8 cellular contexts compared by ENCODE assay signal in the genomic region with DNA sequence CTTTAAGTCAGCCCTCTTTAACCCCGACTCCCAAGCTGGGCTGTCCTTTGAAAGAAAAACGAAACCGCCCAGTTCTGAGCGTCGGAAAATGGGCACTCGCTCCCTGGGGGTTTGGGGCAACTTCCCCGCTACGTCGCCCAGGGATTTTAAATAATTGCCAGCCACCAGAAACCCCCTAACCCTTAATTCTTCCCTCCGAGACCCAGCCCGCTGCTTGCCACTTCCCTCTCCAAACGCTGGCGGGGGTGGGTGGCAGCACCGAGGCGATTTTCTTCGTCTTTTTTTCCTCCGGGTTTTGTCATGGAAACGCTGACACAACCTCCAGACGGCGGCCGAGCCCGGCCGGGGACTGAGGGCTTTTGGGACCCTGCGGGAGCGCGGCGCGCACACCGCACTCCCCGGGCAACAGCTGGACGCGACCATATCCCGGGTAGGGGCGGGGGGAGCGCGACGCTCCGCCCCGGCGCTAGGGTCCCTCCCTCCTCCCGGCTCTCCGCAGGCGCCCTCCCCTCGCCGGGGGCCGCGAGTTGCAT. TPM values are rescaled to one million over a fixed set of nuclear protein-coding genes. Genes with fewer than 3 reads are reported as not detected.
DNase-seq lines count a peak whose midpoint lies in the region; ATAC-seq and TF ChIP-seq lines count a peak whose summit lies in the region.

Gene CHST11 (plus strand): TSS at position 532 of the 533 bp plus-strand sequence.

- peaks cover 18% of the 10 kb centered on the region for H3K4me1 Mint-ChIP-seq in activated T-helper 17 cell treated with anti-CD3 and anti-CD28 coated beads, Interleukin-2, amount 50 U/mL, for 72 hours
- peaks cover 19 to 47% (median 36%) of the 10 kb centered on the region in 7 donors for H3K4me1 Mint-ChIP-seq in naive thymus-derived CD4-positive, alpha-beta T cell
- peaks cover 20 to 49% of the 10 kb centered on the region in 2 donors for H3K4me1 Mint-ChIP-seq in stimulated activated naive B cell treated with anti-CD40 and anti-IgM and Interleukin-4, amounts not matched to agents 10 μg/mL and 1 μg/mL and 100 μg/mL, for 72 hours

- peak; percentile 74 for DNase-seq in DMS114 treated with DMSO at 0.1 percent for 48 hours (lab: John Stamatoyannopoulos, UW; ENCODE audit: unreplicated experiment)
- peak; percentile 93 for DNase-seq in KG1 (lab: John Stamatoyannopoulos, UW)
- peak; percentile 93 for DNase-seq in RWPE1 (ENCODE audit: low spot score)
- DNase-seq in fibroblast of peridontal ligament (ENCODE audit: extremely low read depth), result peak; percentile 82
- DNase-seq in naive thymus-derived CD4-positive, alpha-beta T cell, result peak in 8 of 9 donors; percentile 33 to 84 (median 60)
- peak; percentile 84 for DNase-seq in stimulated activated naive B cell treated with anti-CD40 and anti-IgM and Interleukin-4, amounts not matched to agents 10 μg/mL and 1 μg/mL and 100 μg/mL, for 72 hours

- TF ChIP-seq CTCF in RWPE1 (conservative IDR thresholded peaks at IDR 0.05; ENCODE audit: low read depth), result no peak

- H3K27me3 Mint-ChIP-seq in activated T-helper 17 cell treated with anti-CD3 and anti-CD28 coated beads, Interleukin-2, amount 50 U/mL, for 72 hours, result no peaks in the 10 kb centered on the region
- peaks cover 0 to 7% (median 0%) of the 10 kb centered on the region in 5 donors for H3K27me3 Mint-ChIP-seq in naive thymus-derived CD4-positive, alpha-beta T cell
- H3K27me3 Mint-ChIP-seq in stimulated activated naive B cell treated with anti-CD40 and anti-IgM and Interleukin-4, amounts not matched to agents 10 μg/mL and 1 μg/mL and 100 μg/mL, for 72 hours, result no peaks in the 10 kb centered on the region

- H3K27me3 ChIP-seq in naive thymus-derived CD4-positive, alpha-beta T cell (ENCODE audit: control insufficient read depth in 2 of 2, insufficient read depth in 2 of 2, low read length in 2 of 2), result no peaks in the 10 kb centered on the region

- intact Hi-C loops in naive thymus-derived CD4-positive, alpha-beta T cell (cut with micrococcal nuclease), result loop anchor here (1.0 to 10.0 kb wide), 21 partner anchors 38 to 651 kb away; partner anchors contain the start of genes EID3 (in 1 of the 2), HCFC2 (in 1 of the 2), SLC41A2 (in 1 of the 2) and TXNRD1 (in 1 of the 2)

- no peaks in the 10 kb centered on the region for H3K9me3 Mint-ChIP-seq in activated T-helper 17 cell treated with anti-CD3 and anti-CD28 coated beads, Interleukin-2, amount 50 U/mL, for 72 hours
- peaks cover 0 to 3% (median 0%) of the 10 kb centered on the region in 11 donors for H3K9me3 Mint-ChIP-seq in naive thymus-derived CD4-positive, alpha-beta T cell
- H3K9me3 Mint-ChIP-seq in stimulated activated naive B cell treated with anti-CD40 and anti-IgM and Interleukin-4, amounts not matched to agents 10 μg/mL and 1 μg/mL and 100 μg/mL, for 72 hours, result no peaks in the 10 kb centered on the region

- peaks cover 25% of the 10 kb centered on the region in 2 donors for H3K4me1 ChIP-seq in naive thymus-derived CD4-positive, alpha-beta T cell (ENCODE audit: control insufficient read depth in 2 of 2, insufficient read depth in 2 of 2, low read length in 2 of 2)

- CTCF ChIA-PET in RWPE1 (lab: Yijun Ruan, JAX), result interaction anchor here (0.7 to 1.0 kb wide), 2 partner anchors 42 to 75 kb away, joined by 4 read pairs; no protein-coding TSS in a partner anchor
- CTCF ChIA-PET in naive thymus-derived CD4-positive, alpha-beta T cell (lab: Charles Lee), result interaction anchor here (1.0 to 1.4 kb wide), 5 partner anchors 19 to 214 kb away, joined by 3 to 5 read pairs (median 3); no protein-coding TSS in a partner anchor

- peak within 1 kb of the TSS; percentile 83 for H3K4me3 ChIP-seq in naive thymus-derived CD4-positive, alpha-beta T cell (ENCODE audit: low read length)

- peak within 1 kb of the TSS; percentile 89 for H3K27ac ChIP-seq in RWPE1
- H3K27ac ChIP-seq in naive thymus-derived CD4-positive, alpha-beta T cell (ENCODE audit: low read depth, low read length), result peak within 1 kb of the TSS; percentile 85

- H3K4me3 Mint-ChIP-seq in activated T-helper 17 cell treated with anti-CD3 and anti-CD28 coated beads, Interleukin-2, amount 50 U/mL, for 72 hours, result peak within 1 kb of the TSS; percentile 93
- peak within 1 kb of the TSS; percentile 75 to 100 (median 99) for H3K4me3 Mint-ChIP-seq in naive thymus-derived CD4-positive, alpha-beta T cell
- H3K4me3 Mint-ChIP-seq in stimulated activated naive B cell treated with anti-CD40 and anti-IgM and Interleukin-4, amounts not matched to agents 10 μg/mL and 1 μg/mL and 100 μg/mL, for 72 hours, result peak within 1 kb of the TSS; percentile 95 to 99

- POLR2A ChIA-PET in RWPE1 (lab: Yijun Ruan, JAX; ENCODE audit: low non-redundant PET), result no interaction called here
- POLR2A ChIA-PET in naive thymus-derived CD4-positive, alpha-beta T cell (lab: Charles Lee), result interaction anchor here (0.7 to 5.3 kb wide), 7 partner anchors 11 to 264 kb away, joined by 3 to 50 read pairs (median 3); no protein-coding TSS in a partner anchor

- peak within 1 kb of the TSS; percentile 91 for H3K27ac Mint-ChIP-seq in activated T-helper 17 cell treated with anti-CD3 and anti-CD28 coated beads, Interleukin-2, amount 50 U/mL, for 72 hours
- H3K27ac Mint-ChIP-seq in naive thymus-derived CD4-positive, alpha-beta T cell, result peak within 1 kb of the TSS; percentile 84 to 99 (median 95)
- peak within 1 kb of the TSS; percentile 98 for H3K27ac Mint-ChIP-seq in stimulated activated naive B cell treated with anti-CD40 and anti-IgM and Interleukin-4, amounts not matched to agents 10 μg/mL and 1 μg/mL and 100 μg/mL, for 72 hours

- peaks cover 0 to 15% (median 0%) of the 10 kb centered on the region in 3 experiments for H3K36me3 ChIP-seq in naive thymus-derived CD4-positive, alpha-beta T cell (ENCODE audit: control insufficient read depth in 2 of 3, insufficient read depth in 3 of 3, low read length in 3 of 3)

- peaks cover 26% of the 10 kb centered on the region for H3K36me3 Mint-ChIP-seq in activated T-helper 17 cell treated with anti-CD3 and anti-CD28 coated beads, Interleukin-2, amount 50 U/mL, for 72 hours (ENCODE audit: low read depth)
- H3K36me3 Mint-ChIP-seq in naive thymus-derived CD4-positive, alpha-beta T cell, result peaks cover 0 to 14% (median 0%) of the 10 kb centered on the region in 5 donors
- H3K36me3 Mint-ChIP-seq in stimulated activated naive B cell treated with anti-CD40 and anti-IgM and Interleukin-4, amounts not matched to agents 10 μg/mL and 1 μg/mL and 100 μg/mL, for 72 hours, result peaks cover 17 to 29% of the 10 kb centered on the region in 2 donors

- ATAC-seq in GM21576 (IDR thresholded peaks at IDR 0.05; ENCODE audit: unreplicated experiment), result peak; percentile 64
- ATAC-seq in activated T-helper 17 cell treated with anti-CD3 and anti-CD28 coated beads, Interleukin-2, amount 50 U/mL, for 72 hours (replicated peaks), result peak; percentile 73
- ATAC-seq in naive thymus-derived CD4-positive, alpha-beta T cell, result peak; percentile 83
- peak; percentile 79 to 82 for ATAC-seq in stimulated activated naive B cell treated with anti-CD40 and anti-IgM and Interleukin-4, amounts not matched to agents 10 μg/mL and 1 μg/mL and 100 μg/mL, for 72 hours (replicated peaks)

- no peaks in the 10 kb centered on the region for H3K9me3 ChIP-seq in naive thymus-derived CD4-positive, alpha-beta T cell (ENCODE audit: control insufficient read depth in 2 of 3, low read length in 3 of 3)

RNA-seq across cellular contexts. Expression of gene CHST11, which starts in this region (rescaled TPM):
- 10 to 100 TPM; 36.2 to 61.7 TPM for total RNA-seq in activated T-helper 17 cell treated with anti-CD3 and anti-CD28 coated beads, Interleukin-2, amount 50 U/mL, for 72 hours
- 10 to 100 TPM; 31.9 to 74.3 (median 42.0) TPM for total RNA-seq in naive thymus-derived CD4-positive, alpha-beta T cell
- 10 to 100 TPM; 23.4 to 28.7 TPM for polyA plus RNA-seq in naive thymus-derived CD4-positive, alpha-beta T cell

Comparison
In these comparisons a context has a peak if more than half of its experiments do, and no peak if none do; other contexts are left out.
1. Peak in every context shown above with its lines: DNase-seq, ATAC-seq, H3K4me3 ChIP-seq and H3K27ac ChIP-seq.